In genomic region chr22:20208713-20209310, GRCh38 we compare ENCODE assay signal across 1 cellular context.
TF ChIP-seq lines count a peak whose summit lies in the region.

No MANE protein-coding gene starts in this region.

TF ChIP-seq in K562, 482 proteins besides CTCF, POLR2A, EP300 and RAD21 (continued from another document):
- TF ChIP-seq AFF1 (IDR thresholded peaks at IDR 0.05; ENCODE audit: low read depth in 1 of 2, partially characterized antibody in 2 of 2) (no peak), ZFX (CRISPR knock-in tag; IDR thresholded peaks at IDR 0.05) (no peak), HMGXB4 (CRISPR knock-in tag; IDR thresholded peaks at IDR 0.05) (no peak), ELK3 (CRISPR knock-in tag; IDR thresholded peaks at IDR 0.05) (no peak), POLR2G (IDR thresholded peaks at IDR 0.05; ENCODE audit: low read depth, low read length) (peak; percentile 58), ZNF175 (CRISPR knock-in tag; IDR thresholded peaks at IDR 0.05; ENCODE audit: low read depth) (no peak), POLR2B (IDR thresholded peaks at IDR 0.05; ENCODE audit: low read depth, partially characterized antibody) (no peak), MLLT1 (IDR thresholded peaks at IDR 0.05) (no peak), MEIS2 (IDR thresholded peaks at IDR 0.05; ENCODE audit: partially characterized antibody) (no peak), ARID3B (CRISPR knock-in tag; IDR thresholded peaks at IDR 0.05; ENCODE audit: borderline replicate concordance) (0 out of 2 replicates have a peak, but pooled peaks have one; percentile 37), TBP (optimal IDR thresholded peaks at IDR 0.05; ENCODE audit: low read depth, low read length) (no peak), RBFOX2 (IDR thresholded peaks at IDR 0.05; ENCODE audit: low read depth, low read length) (peak; percentile 26; the same call in 1 of the 2 replicates), TCF7 (IDR thresholded peaks at IDR 0.05; ENCODE audit: borderline replicate concordance) (0 out of 2 replicates have a peak, but pooled peaks have one; percentile 59), MAFK (IDR thresholded peaks at IDR 0.05; ENCODE audit: low read length) (no peak), SRSF7 (optimal IDR thresholded peaks at IDR 0.05; ENCODE audit: low read depth, low read length) (no peak), LEF1 (IDR thresholded peaks at IDR 0.05) (no peak), DLX4 (CRISPR knock-in tag; IDR thresholded peaks at IDR 0.05) (no peak), WHSC1 (IDR thresholded peaks at IDR 0.05; ENCODE audit: low read length) (peak; percentile 82), CAMTA2 (CRISPR knock-in tag; conservative IDR thresholded peaks at IDR 0.05) (peak; percentile 29; the same call in 1 of the 2 replicates), SAFB (IDR thresholded peaks at IDR 0.05; ENCODE audit: borderline replicate concordance, low read depth, low read length) (no peak), JUNB (CRISPR knock-in tag; conservative IDR thresholded peaks at IDR 0.05) (no peak), PHF8 (IDR thresholded peaks at IDR 0.05; ENCODE audit: borderline replicate concordance, low read length) (no peak), STAT5B (CRISPR knock-in tag; IDR thresholded peaks at IDR 0.05) (no peak), PTRF (tag; IDR thresholded peaks at IDR 0.05) (no peak), ZBTB11 (CRISPR knock-in tag; IDR thresholded peaks at IDR 0.05) (no peak), PHTF2 (CRISPR knock-in tag; IDR thresholded peaks at IDR 0.05) (no peak), JUN (IDR thresholded peaks at IDR 0.05; ENCODE audit: borderline replicate concordance, low read depth, low read length) (no peak), JUN (CRISPR knock-in tag; IDR thresholded peaks at IDR 0.05; ENCODE audit: borderline replicate concordance) (no peak), CEBPZ (IDR thresholded peaks at IDR 0.05; ENCODE audit: borderline replicate concordance, low read depth, low read length) (no peak), NCOA2 (IDR thresholded peaks at IDR 0.05; ENCODE audit: partially characterized antibody in 2 of 2) (no peak), ZNF232 (CRISPR knock-in tag; IDR thresholded peaks at IDR 0.05) (no peak), SP2 (IDR thresholded peaks at IDR 0.05; ENCODE audit: extremely low read depth, low read depth, low read length, poor library complexity, severe bottlenecking) (no peak), HMGN3 (IDR thresholded peaks at IDR 0.05; ENCODE audit: borderline replicate concordance, extremely low read depth, insufficient read length, low read depth, low read length) (peak; percentile 23), MTA1 (IDR thresholded peaks at IDR 0.05; ENCODE audit: borderline replicate concordance) (no peak), ZNF133 (CRISPR knock-in tag; IDR thresholded peaks at IDR 0.05) (no peak)
